In the genomic region with DNA sequence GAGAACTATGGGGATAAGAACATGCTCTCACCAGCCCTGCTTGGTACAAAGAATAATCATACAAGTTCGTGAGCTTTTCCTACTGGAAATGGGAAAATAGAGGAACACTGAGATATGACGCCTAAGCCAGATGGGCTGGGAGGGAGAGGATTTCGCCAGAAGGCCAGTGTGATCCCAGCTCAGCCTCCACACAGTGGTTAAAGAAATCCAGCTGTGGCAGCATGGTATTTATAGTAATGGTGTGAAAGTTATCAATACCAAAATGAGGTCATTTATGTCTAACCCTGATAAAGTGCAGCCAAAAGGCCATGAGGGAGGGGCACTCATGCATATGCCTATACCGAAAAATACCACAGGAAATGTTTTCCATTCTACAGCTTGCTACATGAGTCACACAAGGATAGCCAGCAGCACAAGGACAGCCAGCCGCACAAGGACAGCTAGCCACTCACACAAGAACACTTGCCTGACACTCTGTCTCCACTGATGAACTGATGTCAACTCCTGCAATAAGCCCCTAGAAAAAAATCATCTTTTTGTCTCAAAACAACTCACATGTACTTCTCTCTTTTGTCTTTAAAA, we compare ENCODE assay signal across 1 cellular context.
TF ChIP-seq lines count a peak whose summit lies in the region.

No MANE protein-coding gene starts in this region.

TF ChIP-seq in GM12878, 131 proteins besides CTCF, POLR2A, EP300 and RAD21:
- TF ChIP-seq, protein P1, sequence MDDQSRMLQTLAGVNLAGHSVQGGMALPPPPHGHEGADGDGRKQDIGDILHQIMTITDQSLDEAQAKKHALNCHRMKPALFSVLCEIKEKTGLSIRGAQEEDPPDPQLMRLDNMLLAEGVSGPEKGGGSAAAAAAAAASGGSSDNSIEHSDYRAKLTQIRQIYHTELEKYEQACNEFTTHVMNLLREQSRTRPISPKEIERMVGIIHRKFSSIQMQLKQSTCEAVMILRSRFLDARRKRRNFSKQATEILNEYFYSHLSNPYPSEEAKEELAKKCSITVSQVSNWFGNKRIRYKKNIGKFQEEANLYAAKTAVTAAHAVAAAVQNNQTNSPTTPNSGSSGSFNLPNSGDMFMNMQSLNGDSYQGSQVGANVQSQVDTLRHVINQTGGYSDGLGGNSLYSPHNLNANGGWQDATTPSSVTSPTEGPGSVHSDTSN (IDR thresholded peaks at IDR 0.05; ENCODE audit: insufficient replicate concordance, low read depth, low read length), result no peak
- TF ChIP-seq ELK1 (IDR thresholded peaks at IDR 0.05; ENCODE audit: low read depth, low read length) (no peak), YBX1 (IDR thresholded peaks at IDR 0.05) (no peak), ZSCAN29 (IDR thresholded peaks at IDR 0.05) (no peak), LARP7 (IDR thresholded peaks at IDR 0.05) (no peak), KLF5 (IDR thresholded peaks at IDR 0.05; ENCODE audit: partially characterized antibody) (no peak), NBN (IDR thresholded peaks at IDR 0.05) (no peak), WRNIP1 (IDR thresholded peaks at IDR 0.05; ENCODE audit: borderline replicate concordance, low read depth, low read length) (no peak), ASH2L (IDR thresholded peaks at IDR 0.05; ENCODE audit: borderline replicate concordance, low read depth) (no peak), TCF12 (IDR thresholded peaks at IDR 0.05; ENCODE audit: low read depth, low read length) (no peak), MYB (IDR thresholded peaks at IDR 0.05; ENCODE audit: borderline replicate concordance, low read depth, low read length) (no peak), SKIL (IDR thresholded peaks at IDR 0.05; ENCODE audit: low read depth, poor library complexity, severe bottlenecking) (no peak), SMARCA5 (IDR thresholded peaks at IDR 0.05) (no peak), ETV6 (conservative IDR thresholded peaks at IDR 0.05 in 1 of 2, IDR thresholded peaks at IDR 0.05 in 1 of 2; ENCODE audit: borderline replicate concordance in 1 of 2, low read depth in 1 of 2) (no peak), BMI1 (IDR thresholded peaks at IDR 0.05; ENCODE audit: borderline replicate concordance) (no peak), NR2C1 (IDR thresholded peaks at IDR 0.05) (no peak), ZBTB40 (IDR thresholded peaks at IDR 0.05; ENCODE audit: borderline replicate concordance) (no peak)
- TF ChIP-seq, protein P2, sequence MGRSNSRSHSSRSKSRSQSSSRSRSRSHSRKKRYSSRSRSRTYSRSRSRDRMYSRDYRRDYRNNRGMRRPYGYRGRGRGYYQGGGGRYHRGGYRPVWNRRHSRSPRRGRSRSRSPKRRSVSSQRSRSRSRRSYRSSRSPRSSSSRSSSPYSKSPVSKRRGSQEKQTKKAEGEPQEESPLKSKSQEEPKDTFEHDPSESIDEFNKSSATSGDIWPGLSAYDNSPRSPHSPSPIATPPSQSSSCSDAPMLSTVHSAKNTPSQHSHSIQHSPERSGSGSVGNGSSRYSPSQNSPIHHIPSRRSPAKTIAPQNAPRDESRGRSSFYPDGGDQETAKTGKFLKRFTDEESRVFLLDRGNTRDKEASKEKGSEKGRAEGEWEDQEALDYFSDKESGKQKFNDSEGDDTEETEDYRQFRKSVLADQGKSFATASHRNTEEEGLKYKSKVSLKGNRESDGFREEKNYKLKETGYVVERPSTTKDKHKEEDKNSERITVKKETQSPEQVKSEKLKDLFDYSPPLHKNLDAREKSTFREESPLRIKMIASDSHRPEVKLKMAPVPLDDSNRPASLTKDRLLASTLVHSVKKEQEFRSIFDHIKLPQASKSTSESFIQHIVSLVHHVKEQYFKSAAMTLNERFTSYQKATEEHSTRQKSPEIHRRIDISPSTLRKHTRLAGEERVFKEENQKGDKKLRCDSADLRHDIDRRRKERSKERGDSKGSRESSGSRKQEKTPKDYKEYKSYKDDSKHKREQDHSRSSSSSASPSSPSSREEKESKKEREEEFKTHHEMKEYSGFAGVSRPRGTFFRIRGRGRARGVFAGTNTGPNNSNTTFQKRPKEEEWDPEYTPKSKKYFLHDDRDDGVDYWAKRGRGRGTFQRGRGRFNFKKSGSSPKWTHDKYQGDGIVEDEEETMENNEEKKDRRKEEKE (IDR thresholded peaks at IDR 0.05), result no peak
